Comparison of ENCODE assay signal across 12 cellular contexts in genomic region chr15:100668321-100668690, GRCh38.
"Had no signal": no experiment of that assay in that cellular context is flagged by ENCODE, and none has a peak within 500 bp of the region (broad histone marks: within the 10 kb centered on the region; RNA-seq: fewer than 3 reads in every experiment).

No MANE protein-coding gene starts in this region.

- H3K27ac Mint-ChIP-seq: activated naive CD8-positive, alpha-beta T cell treated with anti-CD3 and anti-CD28 coated beads for 36 hours; natural killer cell treated with Interleukin-12 subunit alpha and Interleukin-12 subunit beta and Interleukin-15 and Interleukin-18, amount 100 ng/mL, for 72 hours had no signal

- H3K4me1 ChIP-seq: pancreas, tibial artery had no signal

- ATAC-seq: activated CD4-positive, CD25-positive, alpha-beta regulatory T cell treated with anti-CD3 and anti-CD28 coated beads, Interleukin-2, amount 50 U/mL, for 24 hours; esophagus mucosa; natural killer cell treated with Interleukin-12 subunit alpha and Interleukin-12 subunit beta and Interleukin-15 and Interleukin-18, amount 100 ng/mL, for 72 hours had no signal

- H3K9me3 Mint-ChIP-seq: activated naive CD8-positive, alpha-beta T cell treated with anti-CD3 and anti-CD28 coated beads for 36 hours; natural killer cell treated with Interleukin-12 subunit alpha and Interleukin-12 subunit beta and Interleukin-15 and Interleukin-18, amount 100 ng/mL, for 72 hours had no signal

- H3K36me3 ChIP-seq: pancreas, tibial artery had no signal

- DNase-seq: activated CD4-positive, alpha-beta T cell treated with anti-CD3 and anti-CD28 coated beads, Interleukin-2, amount 50 U/mL, for 4 hours; activated effector memory CD4-positive, alpha-beta T cell treated with Interleukin-2 at 50 U/mL for 16 hours; activated naive CD8-positive, alpha-beta T cell treated with anti-CD3 and anti-CD28 coated beads for 36 hours; activated T-cell treated with anti-CD3 and anti-CD28 coated beads, Interleukin-2, amount 50 U/mL, for 1 hour; islet precursor cell; pancreas; SHP77 treated with DMSO at 0.1 percent for 48 hours had no signal

- H3K4me3 ChIP-seq: pancreas, smooth muscle cell, tibial artery had no signal

- H3K9me3 ChIP-seq: pancreas, tibial artery had no signal

- H3K27me3 ChIP-seq: pancreas, tibial artery had no signal

- H3K27ac ChIP-seq: pancreas, tibial artery had no signal

- H3K36me3 Mint-ChIP-seq: activated naive CD8-positive, alpha-beta T cell treated with anti-CD3 and anti-CD28 coated beads for 36 hours; natural killer cell treated with Interleukin-12 subunit alpha and Interleukin-12 subunit beta and Interleukin-15 and Interleukin-18, amount 100 ng/mL, for 72 hours had no signal

- H3K4me3 Mint-ChIP-seq: activated naive CD8-positive, alpha-beta T cell treated with anti-CD3 and anti-CD28 coated beads for 36 hours; natural killer cell treated with Interleukin-12 subunit alpha and Interleukin-12 subunit beta and Interleukin-15 and Interleukin-18, amount 100 ng/mL, for 72 hours had no signal

- H3K4me1 Mint-ChIP-seq: activated naive CD8-positive, alpha-beta T cell treated with anti-CD3 and anti-CD28 coated beads for 36 hours had no signal
